Comparison of ENCODE assay signal across 1 cellular context in genomic region chr15:88586401-88587162, GRCh38.
TF ChIP-seq lines count a peak whose summit lies in the region.

No MANE protein-coding gene starts in this region.

TF ChIP-seq in K562, 482 proteins besides CTCF, POLR2A, EP300 and RAD21 (continues in another document):
- TF ChIP-seq PBX2 (CRISPR knock-in tag; IDR thresholded peaks at IDR 0.05; ENCODE audit: low read depth) (no peak), PBX2 (tag; conservative IDR thresholded peaks at IDR 0.05; ENCODE audit: low read depth) (peak; percentile 54), ZNF277 (CRISPR knock-in tag; IDR thresholded peaks at IDR 0.05; ENCODE audit: borderline replicate concordance) (no peak), ZNF644 (tag; IDR thresholded peaks at IDR 0.05; ENCODE audit: low read depth) (no peak), CEBPB (tag; IDR thresholded peaks at IDR 0.05) (no peak), ZBTB40 (IDR thresholded peaks at IDR 0.05) (no peak), ZBTB40 (CRISPR knock-in tag; IDR thresholded peaks at IDR 0.05) (no peak), THRAP3 (IDR thresholded peaks at IDR 0.05; ENCODE audit: borderline replicate concordance) (no peak), PKNOX1 (IDR thresholded peaks at IDR 0.05) (peak; percentile 53; the same call in 1 of the 2 replicates), BRCA1 (IDR thresholded peaks at IDR 0.05) (no peak), BRCA1 (CRISPR knock-in tag; IDR thresholded peaks at IDR 0.05) (no peak), ZNF445 (CRISPR knock-in tag; IDR thresholded peaks at IDR 0.05; ENCODE audit: low read depth) (no peak), ZZZ3 (IDR thresholded peaks at IDR 0.05) (no peak), ZNF311 (CRISPR knock-in tag; IDR thresholded peaks at IDR 0.05) (no peak), POLR3G (IDR thresholded peaks at IDR 0.05; ENCODE audit: extremely low read depth, insufficient read length, insufficient replicate concordance) (no peak), IRF2 (CRISPR knock-in tag; IDR thresholded peaks at IDR 0.05) (no peak), MGA (IDR thresholded peaks at IDR 0.05) (no peak), FOXM1 (IDR thresholded peaks at IDR 0.05; ENCODE audit: low read depth) (no peak), FOXM1 (CRISPR knock-in tag; IDR thresholded peaks at IDR 0.05; ENCODE audit: low read depth) (no peak), MCM2 (IDR thresholded peaks at IDR 0.05; ENCODE audit: low read depth) (no peak), PTRF (tag; IDR thresholded peaks at IDR 0.05) (no peak), MEIS2 (IDR thresholded peaks at IDR 0.05; ENCODE audit: partially characterized antibody) (peak; percentile 67)
